ENCODE assay signal across 11 cellular contexts in the genomic region with DNA sequence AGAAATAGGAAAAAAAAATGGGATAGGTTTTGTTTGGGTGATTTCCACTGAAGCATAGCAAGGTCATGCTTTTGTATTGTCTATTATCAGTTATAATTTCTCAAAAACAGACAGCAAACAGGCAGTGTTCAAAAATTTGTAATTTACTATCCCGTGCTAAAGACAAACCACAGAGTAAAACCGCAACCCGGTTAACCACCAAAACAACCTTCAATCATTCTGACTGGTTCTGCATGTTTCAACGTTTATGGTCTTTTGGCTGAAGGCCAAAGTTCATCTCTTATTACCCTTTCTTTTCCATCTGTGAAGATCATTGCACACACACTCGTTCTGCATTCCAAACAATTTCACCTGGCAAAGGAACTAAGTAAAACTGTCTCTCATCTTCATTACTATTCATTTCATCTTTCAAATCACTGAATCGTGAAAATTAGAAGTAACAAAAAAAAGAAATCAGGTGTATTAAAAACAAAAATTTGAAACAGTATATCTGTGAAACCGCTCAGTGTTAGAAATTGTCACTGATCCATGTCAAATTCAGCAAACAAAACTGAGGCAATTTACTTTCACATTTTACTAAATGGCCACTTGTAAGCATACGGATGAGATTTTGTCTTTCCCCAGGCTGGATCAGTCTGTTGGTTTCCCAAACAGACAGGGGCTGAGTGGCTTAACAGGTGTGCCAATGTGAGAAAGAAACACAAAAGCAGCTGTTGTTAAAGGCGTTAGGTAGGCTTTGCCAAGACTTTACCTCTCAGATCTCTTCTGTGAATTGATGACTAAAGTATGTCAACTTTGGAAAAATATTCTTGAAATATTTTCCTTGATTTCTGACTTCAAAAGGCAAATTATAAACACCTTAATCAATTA.
A peak's percentile ranks its signal among the peaks of the same experiment; 100 is the strongest.
DNase-seq lines count a peak whose midpoint lies in the region; TF ChIP-seq lines count a peak whose summit lies in the region.
"Had no signal": no experiment of that assay in that cellular context is flagged by ENCODE, and none has a peak within 500 bp of the region (broad histone marks: within the 10 kb centered on the region; RNA-seq: fewer than 3 reads in every experiment).

No MANE protein-coding gene starts in this region.

- peak overlapping the region; percentile 66 for H3K4me2 ChIP-seq in KMS-11

- peak overlapping the region; percentile 4; the same call in 1 of the 2 replicates for H3K9ac ChIP-seq in KMS-11

- H3K79me2 ChIP-seq in KMS-11 (ENCODE audit: insufficient read depth, low read depth) = no peaks in the 10 kb centered on the region

- peak overlapping the region; percentile 60 for H3K27ac ChIP-seq in KMS-11

- TF ChIP-seq CTCF in KMS-11 (conservative IDR thresholded peaks at IDR 0.05; ENCODE audit: low read depth, low read length) = no peak

- no peaks in the 10 kb centered on the region for H3K27me3 ChIP-seq in KMS-11 (ENCODE audit: insufficient read depth, low read depth)
- H3K27me3 ChIP-seq in H7 (ENCODE audit: control insufficient read depth, insufficient read depth, low read length) = no peaks in the 10 kb centered on the region

- H3K4me3 ChIP-seq in KMS-11 (IDR thresholded peaks at IDR 0.05; ENCODE audit: insufficient read depth, low read depth, low read length) (no peak overlapping the region), H7 (ENCODE audit: insufficient read depth, low read depth, low read length) (no peak overlapping the region)

- H3K4me1 ChIP-seq in KMS-11 (ENCODE audit: low read depth, poor library complexity, severe bottlenecking) = peaks cover 86% of the 10 kb centered on the region

- H3K36me3 ChIP-seq in KMS-11 (ENCODE audit: insufficient read depth) (no peaks in the 10 kb centered on the region), H7 (replicated peaks; ENCODE audit: control insufficient read depth, insufficient read depth, low read length) (no peaks in the 10 kb centered on the region)

- peak overlapping the region; percentile 8; the same call in 1 of the 2 replicates for H2AFZ ChIP-seq in KMS-11 (ENCODE audit: low read depth)

- DNase-seq in A172 (ENCODE audit: low spot score) = peak; percentile 13
- peak; percentile 100 for DNase-seq in NCI-H2171 treated with DMSO at 0.1 percent for 48 hours (lab: John Stamatoyannopoulos, UW)
- peak; percentile 10 for DNase-seq in SKM-1 (lab: John Stamatoyannopoulos, UW; ENCODE audit: unreplicated experiment)
- no peak for DNase-seq in stimulated activated CD4-positive, alpha-beta T cell treated with anti-CD3 and anti-CD28 coated beads, Interleukin-2, amount 100 ng/mL, for 48 hours
- DNase-seq in T-helper 1 cell = no peak
- no peak for DNase-seq in H7
- no peak for DNase-seq in LoVo (ENCODE audit: low spot score)
- DNase-seq: activated naive CD4-positive, alpha-beta T cell treated with anti-CD3 and anti-CD28 coated beads, Interleukin-2, amount 10 ng/mL, durations not matched to agents 7 days and 5 days; Karpas-422; stimulated activated CD4-positive, alpha-beta T cell treated with anti-CD3 and anti-CD28 coated beads, Interleukin-15, amount 100 ng/mL, for 24 hours had no signal

- H4K20me1 ChIP-seq in KMS-11 (ENCODE audit: insufficient read depth) = no peaks in the 10 kb centered on the region

Comparison
In these comparisons a context has a peak if more than half of its experiments do, and no peak if none do; other contexts are left out.
1. DNase-seq: peak in A172 (single experiment), NCI-H2171 treated with DMSO at 0.1 percent for 48 hours (single experiment) and SKM-1 (single experiment); none in stimulated activated CD4-positive, alpha-beta T cell treated with anti-CD3 and anti-CD28 coated beads, Interleukin-2, amount 100 ng/mL, for 48 hours (0 of 2), T-helper 1 cell (0 of 5), H7 (single experiment) and LoVo (single experiment).